Comparison of ENCODE assay signal across 23 cellular contexts in the genomic region with DNA sequence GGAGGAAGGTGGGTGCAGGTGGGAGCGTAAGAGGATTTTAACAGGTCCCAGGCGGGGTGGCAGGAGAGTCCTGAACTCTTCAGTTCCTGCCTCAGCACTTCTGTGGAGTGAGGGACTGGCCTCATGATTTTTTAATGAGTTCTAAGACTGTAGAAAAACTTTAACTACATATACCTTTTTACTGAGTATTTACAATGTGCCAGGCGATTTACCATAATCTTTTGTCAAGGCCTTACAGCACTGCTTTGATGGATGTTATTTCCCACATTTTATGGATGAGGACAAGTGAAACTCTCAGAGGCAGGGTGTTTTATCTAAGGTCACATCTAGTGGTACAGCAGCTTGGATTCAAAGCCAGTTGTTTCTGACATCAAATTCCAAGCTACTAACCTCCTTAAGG.
DNase-seq lines count a peak whose midpoint lies in the region; ATAC-seq and TF ChIP-seq lines count a peak whose summit lies in the region.
"Had no signal": no experiment of that assay in that cellular context is flagged by ENCODE, and none has a peak within 500 bp of the region (broad histone marks: within the 10 kb centered on the region; RNA-seq: fewer than 3 reads in every experiment).

No MANE protein-coding gene starts in this region.

- H3K27me3 Mint-ChIP-seq in Calu3 (ENCODE audit: unreplicated experiment) = no peaks in the 10 kb centered on the region
- H3K27me3 Mint-ChIP-seq: CD4-positive, alpha-beta memory T cell had no signal

- peaks cover 56% of the 10 kb centered on the region for H3K4me1 Mint-ChIP-seq in Calu3 (ENCODE audit: low read depth, unreplicated experiment)
- H3K4me1 Mint-ChIP-seq: CD14-positive monocyte; CD4-positive, alpha-beta memory T cell had no signal

- peak overlapping the region; percentile 91 for H3K27ac Mint-ChIP-seq in Calu3 (ENCODE audit: unreplicated experiment)
- H3K27ac Mint-ChIP-seq: CD14-positive monocyte; CD4-positive, alpha-beta memory T cell had no signal

- H3K27me3 ChIP-seq in esophagus muscularis mucosa (no peaks in the 10 kb centered on the region), brain microvascular endothelial cell (replicated peaks) (no peaks in the 10 kb centered on the region)
- H3K27me3 ChIP-seq: BE2C; BLaER1 treated with 17β-estradiol and CSF1 and Interleukin-3, amounts not matched to agents 10 nM and 100 nM had no signal

- DNase-seq in Calu3 (no peak), esophagus muscularis mucosa (ENCODE audit: extremely low spot score) (peak; percentile 72), mucosa of descending colon (no peak), NOMO-1 treated with dmso at 0.1 percent for 144 hours (lab: John Stamatoyannopoulos, UW; ENCODE audit: unreplicated experiment) (no peak), brain microvascular endothelial cell (no peak)
- DNase-seq: 8988T; ACHN; AML-193; BE2C; Caco-2; CD4-positive, alpha-beta memory T cell; DMS 273 treated with DMSO at 0.1 percent for 48 hours; DMS79; EL; GDM1; GM23248; H7; HCEC 1CT had no signal

- no peak for TF ChIP-seq POLR2A in esophagus muscularis mucosa (IDR thresholded peaks at IDR 0.05; ENCODE audit: low read depth)

- H3K27ac ChIP-seq in esophagus muscularis mucosa (replicated peaks in 1 of 4) = no peak overlapping the region
- no peak overlapping the region for H3K27ac ChIP-seq in brain microvascular endothelial cell
- H3K27ac ChIP-seq: A549; BLaER1 treated with 17β-estradiol and CSF1 and Interleukin-3, amounts not matched to agents 10 nM and 100 nM; GM23248 had no signal

- TF ChIP-seq CTCF in Calu3 (IDR thresholded peaks at IDR 0.05; ENCODE audit: unreplicated experiment) (no peak), esophagus muscularis mucosa (IDR thresholded peaks at IDR 0.05) (no peak), mucosa of descending colon (IDR thresholded peaks at IDR 0.05) (no peak), brain microvascular endothelial cell (IDR thresholded peaks at IDR 0.05; ENCODE audit: low read depth, low read length, missing control alignments) (no peak)

- H3K4me3 Mint-ChIP-seq in Calu3 (ENCODE audit: low read depth, unreplicated experiment) = no peak overlapping the region
- H3K4me3 Mint-ChIP-seq: CD14-positive monocyte; CD4-positive, alpha-beta memory T cell had no signal

- CTCF ChIA-PET in Calu3 (lab: Charles Lee) = no interaction called here

- H3K9me3 ChIP-seq in esophagus muscularis mucosa (no peaks in the 10 kb centered on the region), mucosa of descending colon (no peaks in the 10 kb centered on the region)
- H3K9me3 ChIP-seq: A549; BE2C; BLaER1 treated with 17β-estradiol and CSF1 and Interleukin-3, amounts not matched to agents 10 nM and 100 nM; Caco-2 had no signal

- WGBS in esophagus muscularis mucosa = 89% methylated on average over 3 of the region's 3 CpGs

- no TSS peak for BruUV-seq in Calu3 (replicated peaks; lab: Mats Ljungman, UMichigan)

- peaks cover 18% of the 10 kb centered on the region for H3K36me3 Mint-ChIP-seq in Calu3 (ENCODE audit: insufficient read depth, unreplicated experiment)
- H3K36me3 Mint-ChIP-seq: CD14-positive monocyte had no signal

- H3K36me3 ChIP-seq in esophagus muscularis mucosa = no peaks in the 10 kb centered on the region
- no peaks in the 10 kb centered on the region for H3K36me3 ChIP-seq in mucosa of descending colon (ENCODE audit: low read depth)
- no peaks in the 10 kb centered on the region for H3K36me3 ChIP-seq in brain microvascular endothelial cell (replicated peaks)
- H3K36me3 ChIP-seq: BE2C; BLaER1 treated with 17β-estradiol and CSF1 and Interleukin-3, amounts not matched to agents 10 nM and 100 nM had no signal

- TF ChIP-seq EP300 in esophagus muscularis mucosa (IDR thresholded peaks at IDR 0.05) = no peak

- no peaks in the 10 kb centered on the region for H3K9me3 Mint-ChIP-seq in Calu3 (ENCODE audit: low read depth, unreplicated experiment)

- in situ Hi-C loops in brain microvascular endothelial cell (cut with HindIII; ENCODE audit: low pct_ligation_motif_present, low sequenced_read_pairs) = no loop called here

- H3K4me3 ChIP-seq in esophagus muscularis mucosa (no peak overlapping the region), mucosa of descending colon (no peak overlapping the region), brain microvascular endothelial cell (ENCODE audit: low read depth, low read length) (no peak overlapping the region)
- H3K4me3 ChIP-seq: A549; BLaER1 treated with 17β-estradiol and CSF1 and Interleukin-3, amounts not matched to agents 10 nM and 100 nM; GM12878; GM23248 had no signal

- intact Hi-C loops in Calu3 (cut with micrococcal nuclease; ENCODE audit: unreplicated experiment) (loop anchor here (10.0 kb wide), 1 partner anchor 656 kb away; no protein-coding TSS in a partner anchor), esophagus muscularis mucosa (cut with DNase I) (no loop called here), mucosa of descending colon (cut with DNase I, micrococcal nuclease) (no loop called here)

- H3K4me1 ChIP-seq in esophagus muscularis mucosa = no peaks in the 10 kb centered on the region
- H3K4me1 ChIP-seq in mucosa of descending colon (ENCODE audit: low read depth) = no peaks in the 10 kb centered on the region
- H3K4me1 ChIP-seq: A549; BE2C; BLaER1 treated with 17β-estradiol and CSF1 and Interleukin-3, amounts not matched to agents 10 nM and 100 nM; Caco-2 had no signal

- ATAC-seq in mucosa of descending colon (peak; percentile 85), HG02884 (IDR thresholded peaks at IDR 0.05; ENCODE audit: unreplicated experiment) (no peak)
- ATAC-seq: A549, GM12878 had no signal
